8 cellular contexts compared by ENCODE assay signal in genomic region chr10:104334965-104335650, GRCh38. TPM values are rescaled to one million over a fixed set of nuclear protein-coding genes. Genes with fewer than 3 reads are reported as not detected.
DNase-seq lines count a peak whose midpoint lies in the region; ATAC-seq and TF ChIP-seq lines count a peak whose summit lies in the region.

No MANE protein-coding gene starts in this region.

- ATAC-seq in activated B cell treated with CpG ODN at 0.5 μM for 24 hours (ENCODE audit: low read depth) (no peak), HG03520 (IDR thresholded peaks at IDR 0.05; ENCODE audit: unreplicated experiment) (no peak)

- DNase-seq in NCI-H2081 (lab: John Stamatoyannopoulos, UW) = peak; percentile 54 to 70
- DNase-seq in NCI-H2081 treated with DMSO at 0.1 percent for 48 hours (lab: John Stamatoyannopoulos, UW) = no peak
- DNase-seq in activated B cell treated with CpG ODN at 0.5 μM for 24 hours = peak; percentile 15
- DNase-seq in glutamatergic neuron = no peak
- no peak for DNase-seq in NCI-H446 (lab: John Stamatoyannopoulos, UW)
- DNase-seq in RKO (ENCODE audit: low spot score) = no peak

- H3K4me1 Mint-ChIP-seq in activated B cell treated with CpG ODN at 0.5 μM for 24 hours (peaks cover 80% of the 10 kb centered on the region), glutamatergic neuron (ENCODE audit: low read depth, unreplicated experiment) (peaks cover 54% of the 10 kb centered on the region)
- peaks cover 80% of the 10 kb centered on the region for H3K4me1 Mint-ChIP-seq in stimulated activated naive CD8-positive, alpha-beta T cell treated with anti-CD3 and anti-CD28 coated beads, Interleukin-15, Interleukin-2, amounts not matched to agents 100 ng/mL and 50 ng/mL, for 24 hours (ENCODE audit: low read depth)

- intact Hi-C loops in activated B cell treated with CpG ODN at 0.5 μM for 24 hours (cut with micrococcal nuclease) = no loop called here

- H3K27me3 Mint-ChIP-seq in activated B cell treated with CpG ODN at 0.5 μM for 24 hours (no peaks in the 10 kb centered on the region), glutamatergic neuron (ENCODE audit: unreplicated experiment) (peaks cover 7% of the 10 kb centered on the region)
- H3K27me3 Mint-ChIP-seq in stimulated activated naive CD8-positive, alpha-beta T cell treated with anti-CD3 and anti-CD28 coated beads, Interleukin-15, Interleukin-2, amounts not matched to agents 100 ng/mL and 50 ng/mL, for 24 hours = no peaks in the 10 kb centered on the region

- H3K4me3 Mint-ChIP-seq in activated B cell treated with CpG ODN at 0.5 μM for 24 hours = peak overlapping the region; percentile 68
- H3K4me3 Mint-ChIP-seq in glutamatergic neuron (ENCODE audit: unreplicated experiment) = peak overlapping the region; percentile 89
- peak overlapping the region; percentile 73 for H3K4me3 Mint-ChIP-seq in stimulated activated naive CD8-positive, alpha-beta T cell treated with anti-CD3 and anti-CD28 coated beads, Interleukin-15, Interleukin-2, amounts not matched to agents 100 ng/mL and 50 ng/mL, for 24 hours

- H3K36me3 Mint-ChIP-seq in activated B cell treated with CpG ODN at 0.5 μM for 24 hours (ENCODE audit: low read depth) (peaks cover 25% of the 10 kb centered on the region), glutamatergic neuron (ENCODE audit: unreplicated experiment) (no peaks in the 10 kb centered on the region)
- H3K36me3 Mint-ChIP-seq in stimulated activated naive CD8-positive, alpha-beta T cell treated with anti-CD3 and anti-CD28 coated beads, Interleukin-15, Interleukin-2, amounts not matched to agents 100 ng/mL and 50 ng/mL, for 24 hours (ENCODE audit: low read depth) = peaks cover 39% of the 10 kb centered on the region

- CTCF ChIA-PET in activated B cell treated with CpG ODN at 0.5 μM for 24 hours (lab: Charles Lee) = interaction anchor here (0.9 to 1.9 kb wide), 4 partner anchors 15 to 29 kb away, joined by 3 to 9 read pairs (median 5); partner anchors contain the start of gene CFAP58

- POLR2A ChIA-PET in activated B cell treated with CpG ODN at 0.5 μM for 24 hours (lab: Charles Lee) = interaction anchor here (1.1 kb wide), 1 partner anchor 14 kb away, joined by 4 read pairs; no protein-coding TSS in a partner anchor

- no peak for TF ChIP-seq CTCF in activated B cell treated with CpG ODN at 0.5 μM for 24 hours (IDR thresholded peaks at IDR 0.05)
- TF ChIP-seq CTCF in glutamatergic neuron (IDR thresholded peaks at IDR 0.05; ENCODE audit: partially characterized antibody, unreplicated experiment) = no peak

- H3K9me3 Mint-ChIP-seq in activated B cell treated with CpG ODN at 0.5 μM for 24 hours = no peaks in the 10 kb centered on the region
- peaks cover 10% of the 10 kb centered on the region for H3K9me3 Mint-ChIP-seq in glutamatergic neuron (ENCODE audit: unreplicated experiment)
- H3K9me3 Mint-ChIP-seq in stimulated activated naive CD8-positive, alpha-beta T cell treated with anti-CD3 and anti-CD28 coated beads, Interleukin-15, Interleukin-2, amounts not matched to agents 100 ng/mL and 50 ng/mL, for 24 hours = no peaks in the 10 kb centered on the region

- H3K27ac Mint-ChIP-seq in activated B cell treated with CpG ODN at 0.5 μM for 24 hours (peak overlapping the region; percentile 76), glutamatergic neuron (ENCODE audit: unreplicated experiment) (peak overlapping the region; percentile 93)
- H3K27ac Mint-ChIP-seq in stimulated activated naive CD8-positive, alpha-beta T cell treated with anti-CD3 and anti-CD28 coated beads, Interleukin-15, Interleukin-2, amounts not matched to agents 100 ng/mL and 50 ng/mL, for 24 hours = peak overlapping the region; percentile 58

RNA-seq across cellular contexts. Expression of gene ITPRIP, which starts 3.2 kb away (rescaled TPM):
- total RNA-seq in activated B cell treated with CpG ODN at 0.5 μM for 24 hours (21.3 and 26.1 TPM in 2 replicates), glutamatergic neuron (ENCODE audit: unreplicated experiment) (19.8 TPM)

RNA-seq across cellular contexts. Expression of gene CFAP58, which starts 18.5 kb away (rescaled TPM):
- total RNA-seq in activated B cell treated with CpG ODN at 0.5 μM for 24 hours = not detected in 2 replicates
- 2.2 TPM for total RNA-seq in glutamatergic neuron (ENCODE audit: unreplicated experiment)

Comparison
In these comparisons a context has a peak if more than half of its experiments do, and no peak if none do; other contexts are left out.
1. DNase-seq: peak in NCI-H2081 (2 of 2) and activated B cell treated with CpG ODN at 0.5 μM for 24 hours (single experiment); none in NCI-H2081 treated with DMSO at 0.1 percent for 48 hours (single experiment), glutamatergic neuron (single experiment), NCI-H446 (0 of 2) and RKO (single experiment).
2. Peak in every context shown above with its lines, with median percentiles within 50 percentile points of each other: H3K27ac Mint-ChIP-seq and H3K4me3 Mint-ChIP-seq.